Comparison of ENCODE assay signal across 15 cellular contexts in the genomic region with DNA sequence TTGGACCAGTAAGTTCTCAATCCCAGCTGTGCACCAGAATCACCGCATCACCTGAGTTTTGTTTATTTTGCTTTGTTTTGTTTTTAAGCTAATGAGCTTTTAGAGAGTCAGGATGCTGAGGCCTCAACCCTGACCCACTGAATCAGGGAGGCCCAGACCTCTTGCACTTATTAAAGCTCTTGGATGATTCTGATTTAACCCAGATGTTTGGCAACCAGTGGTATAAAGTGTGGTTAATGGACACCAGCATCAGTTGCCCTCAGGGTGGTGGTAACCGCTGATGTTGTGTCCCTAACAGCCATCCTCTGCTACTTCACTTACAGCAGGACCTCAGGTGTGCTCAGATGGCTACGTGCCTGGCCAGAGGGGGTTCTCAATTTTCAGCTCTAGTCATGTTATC.
DNase-seq lines count a peak whose midpoint lies in the region; ATAC-seq and TF ChIP-seq lines count a peak whose summit lies in the region.
"Had no signal": no experiment of that assay in that cellular context is flagged by ENCODE, and none has a peak within 500 bp of the region (broad histone marks: within the 10 kb centered on the region; RNA-seq: fewer than 3 reads in every experiment).

No MANE protein-coding gene starts in this region.

- DNase-seq in SK-N-SH (peak; percentile 44), esophagus muscularis mucosa (ENCODE audit: extremely low spot score) (peak; percentile 45), fibroblast of the conjunctiva (ENCODE audit: low read depth) (peak; percentile 29), foreskin keratinocyte (no peak), uterus (no peak), epidermal melanocyte (ENCODE audit: insufficient read length, low spot score) (no peak)
- no peak for DNase-seq in activated CD4-positive, alpha-beta memory T cell treated with anti-CD3 and anti-CD28 coated beads for 36 hours
- DNase-seq: AML-193; Calu3; CD8-positive, alpha-beta memory T cell; HCEC 1CT had no signal

- H3K9me3 ChIP-seq in SK-N-SH (no peaks in the 10 kb centered on the region), esophagus muscularis mucosa (peaks cover 0 to 13% (median 2%) of the 10 kb centered on the region in 4 donors), uterus (peaks cover 0 to 3% of the 10 kb centered on the region in 2 donors)

- H2AFZ ChIP-seq in SK-N-SH (ENCODE audit: low read depth) = no peak overlapping the region

- WGBS in SK-N-SH (ENCODE audit: low lambda C conversion rate) = 58% methylated on average over 3 of the region's 3 CpGs
- 63% methylated on average over 3 of the region's 3 CpGs for WGBS in esophagus muscularis mucosa

- no peaks in the 10 kb centered on the region for H3K36me3 ChIP-seq in SK-N-SH (replicated peaks in 1 of 2; ENCODE audit: control insufficient read depth in 1 of 2, insufficient read depth in 2 of 2, low read length in 1 of 2)
- no peaks in the 10 kb centered on the region for H3K36me3 ChIP-seq in esophagus muscularis mucosa
- H3K36me3 ChIP-seq in uterus = no peaks in the 10 kb centered on the region

- peaks cover 8% of the 10 kb centered on the region for H3K9me3 Mint-ChIP-seq in activated CD4-positive, alpha-beta memory T cell treated with anti-CD3 and anti-CD28 coated beads for 36 hours

- no peaks in the 10 kb centered on the region for H3K9me2 ChIP-seq in SK-N-SH

- H3K36me3 Mint-ChIP-seq in activated CD4-positive, alpha-beta memory T cell treated with anti-CD3 and anti-CD28 coated beads for 36 hours = no peaks in the 10 kb centered on the region

- H3K79me2 ChIP-seq in SK-N-SH (ENCODE audit: insufficient read depth) = no peaks in the 10 kb centered on the region

- no peak overlapping the region for H3K9ac ChIP-seq in SK-N-SH
- H3K9ac ChIP-seq: BLaER1 had no signal

- H3K27me3 ChIP-seq in SK-N-SH (ENCODE audit: insufficient read depth) (no peaks in the 10 kb centered on the region), esophagus muscularis mucosa (no peaks in the 10 kb centered on the region), foreskin keratinocyte (no peaks in the 10 kb centered on the region), uterus (no peaks in the 10 kb centered on the region)
- H3K27me3 ChIP-seq: BLaER1 had no signal

- no peaks in the 10 kb centered on the region for H4K20me1 ChIP-seq in SK-N-SH (ENCODE audit: insufficient read depth)
- H4K20me1 ChIP-seq: BLaER1 had no signal

- no peak overlapping the region for H3K4me3 ChIP-seq in SK-N-SH (ENCODE audit: low read depth in 2 of 2, low read length in 1 of 2)
- H3K4me3 ChIP-seq in esophagus muscularis mucosa = no peak overlapping the region
- H3K4me3 ChIP-seq in uterus = no peak overlapping the region
- H3K4me3 ChIP-seq: BLaER1 had no signal

- H3K4me1 Mint-ChIP-seq in activated CD4-positive, alpha-beta memory T cell treated with anti-CD3 and anti-CD28 coated beads for 36 hours (ENCODE audit: low read depth) = peaks cover 2% of the 10 kb centered on the region

- TF ChIP-seq CTCF in SK-N-SH (IDR thresholded peaks at IDR 0.05) (no peak), esophagus muscularis mucosa (IDR thresholded peaks at IDR 0.05) (no peak), foreskin keratinocyte (conservative IDR thresholded peaks at IDR 0.05) (no peak), uterus (IDR thresholded peaks at IDR 0.05) (no peak)

- POLR2A ChIA-PET in SK-N-SH (lab: Yijun Ruan, JAX) = no interaction called here
- POLR2A ChIA-PET in activated CD4-positive, alpha-beta memory T cell treated with anti-CD3 and anti-CD28 coated beads for 36 hours (lab: Charles Lee) = no interaction called here

- H3K4me1 ChIP-seq in SK-N-SH (ENCODE audit: control insufficient read depth in 1 of 2, insufficient read depth in 2 of 2, low read depth in 1 of 2, low read length in 1 of 2) = peaks cover 0 to 7% of the 10 kb centered on the region in 2 experiments; a peak in 1 of 4 replicates
- H3K4me1 ChIP-seq in esophagus muscularis mucosa = no peaks in the 10 kb centered on the region
- H3K4me1 ChIP-seq in foreskin keratinocyte = no peaks in the 10 kb centered on the region
- no peaks in the 10 kb centered on the region for H3K4me1 ChIP-seq in uterus

- H3K27me3 Mint-ChIP-seq in activated CD4-positive, alpha-beta memory T cell treated with anti-CD3 and anti-CD28 coated beads for 36 hours = no peaks in the 10 kb centered on the region

- CTCF ChIA-PET in SK-N-SH (lab: Yijun Ruan, JAX) = interaction anchor here (1.0 to 1.4 kb wide), 2 partner anchors 17 to 183 kb away, joined by 3 to 6 read pairs; no protein-coding TSS in a partner anchor
- CTCF ChIA-PET in activated CD4-positive, alpha-beta memory T cell treated with anti-CD3 and anti-CD28 coated beads for 36 hours (lab: Charles Lee) = no interaction called here

- no peaks in the 10 kb centered on the region for H3F3A ChIP-seq in SK-N-SH (replicated peaks; ENCODE audit: insufficient read depth)

- TF ChIP-seq EP300 in SK-N-SH (IDR thresholded peaks at IDR 0.05; ENCODE audit: borderline replicate concordance in 1 of 2, low read depth in 1 of 2, low read length in 1 of 2) = no peak
- no peak for TF ChIP-seq EP300 in esophagus muscularis mucosa (IDR thresholded peaks at IDR 0.05)

- TF ChIP-seq RAD21 in SK-N-SH (IDR thresholded peaks at IDR 0.05; ENCODE audit: low read length) = no peak

- TF ChIP-seq POLR2A in esophagus muscularis mucosa (IDR thresholded peaks at IDR 0.05; ENCODE audit: low read depth) (no peak), uterus (IDR thresholded peaks at IDR 0.05) (no peak)

- ATAC-seq in SK-N-SH treated with all-trans-retinoic acid at 6 μM for 48 hours (no peak), foreskin keratinocyte (no peak)
- ATAC-seq: HepG2 had no signal

- H3K4me3 Mint-ChIP-seq in activated CD4-positive, alpha-beta memory T cell treated with anti-CD3 and anti-CD28 coated beads for 36 hours = no peak overlapping the region

- no peak overlapping the region for H3K4me2 ChIP-seq in SK-N-SH

- no peak overlapping the region for H3K27ac Mint-ChIP-seq in activated CD4-positive, alpha-beta memory T cell treated with anti-CD3 and anti-CD28 coated beads for 36 hours

- intact Hi-C loops in esophagus muscularis mucosa (cut with DNase I) = no loop called here
- intact Hi-C loops in activated CD4-positive, alpha-beta memory T cell treated with anti-CD3 and anti-CD28 coated beads for 36 hours (cut with micrococcal nuclease) = no loop called here
- intact Hi-C loops in uterus (cut with DNase I; ENCODE audit: low total_unique reads) = no loop called here

- H3K27ac ChIP-seq in SK-N-SH (ENCODE audit: low read depth in 2 of 2, low read length in 1 of 2) (no peak overlapping the region; a peak in 1 of 4 replicates), esophagus muscularis mucosa (replicated peaks in 1 of 4) (no peak overlapping the region), foreskin keratinocyte (no peak overlapping the region), uterus (no peak overlapping the region)
- H3K27ac ChIP-seq: 22Rv1, BLaER1 had no signal

TF ChIP-seq in SK-N-SH, 30 proteins besides CTCF, POLR2A, EP300 and RAD21 (continues in another document):
- TF ChIP-seq TEAD4 (IDR thresholded peaks at IDR 0.05; ENCODE audit: borderline replicate concordance, insufficient read depth) = no peak
- TF ChIP-seq, protein P1, sequence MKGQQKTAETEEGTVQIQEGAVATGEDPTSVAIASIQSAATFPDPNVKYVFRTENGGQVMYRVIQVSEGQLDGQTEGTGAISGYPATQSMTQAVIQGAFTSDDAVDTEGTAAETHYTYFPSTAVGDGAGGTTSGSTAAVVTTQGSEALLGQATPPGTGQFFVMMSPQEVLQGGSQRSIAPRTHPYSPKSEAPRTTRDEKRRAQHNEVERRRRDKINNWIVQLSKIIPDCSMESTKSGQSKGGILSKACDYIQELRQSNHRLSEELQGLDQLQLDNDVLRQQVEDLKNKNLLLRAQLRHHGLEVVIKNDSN (IDR thresholded peaks at IDR 0.05; ENCODE audit: borderline replicate concordance, low read depth) = no peak
- TF ChIP-seq MEF2A (IDR thresholded peaks at IDR 0.05; ENCODE audit: borderline replicate concordance, low read depth) = no peak

TF ChIP-seq in SK-N-SH treated with all-trans-retinoic acid at 6 μM for 48 hours, 23 proteins besides CTCF, POLR2A, EP300 and RAD21 (continues in another document):
- TF ChIP-seq ESRRG (CRISPR knock-in tag; IDR thresholded peaks at IDR 0.05) (no peak), SNAI2 (CRISPR knock-in tag; IDR thresholded peaks at IDR 0.05) (no peak), PPARA (CRISPR knock-in tag; IDR thresholded peaks at IDR 0.05; ENCODE audit: borderline replicate concordance) (no peak), ARNTL (CRISPR knock-in tag; IDR thresholded peaks at IDR 0.05; ENCODE audit: borderline replicate concordance, low read depth) (no peak), RARB (CRISPR knock-in tag; IDR thresholded peaks at IDR 0.05) (no peak), CSDC2 (CRISPR knock-in tag; IDR thresholded peaks at IDR 0.05) (no peak), ISL1 (CRISPR knock-in tag; IDR thresholded peaks at IDR 0.05) (no peak), ZFP30 (CRISPR knock-in tag; IDR thresholded peaks at IDR 0.05) (no peak), CREB5 (CRISPR knock-in tag; IDR thresholded peaks at IDR 0.05; ENCODE audit: low read depth) (no peak), ZNF565 (CRISPR knock-in tag; conservative IDR thresholded peaks at IDR 0.05; ENCODE audit: low read depth) (no peak), TCF4 (CRISPR knock-in tag; IDR thresholded peaks at IDR 0.05; ENCODE audit: borderline replicate concordance) (no peak)
- TF ChIP-seq, protein P2, sequence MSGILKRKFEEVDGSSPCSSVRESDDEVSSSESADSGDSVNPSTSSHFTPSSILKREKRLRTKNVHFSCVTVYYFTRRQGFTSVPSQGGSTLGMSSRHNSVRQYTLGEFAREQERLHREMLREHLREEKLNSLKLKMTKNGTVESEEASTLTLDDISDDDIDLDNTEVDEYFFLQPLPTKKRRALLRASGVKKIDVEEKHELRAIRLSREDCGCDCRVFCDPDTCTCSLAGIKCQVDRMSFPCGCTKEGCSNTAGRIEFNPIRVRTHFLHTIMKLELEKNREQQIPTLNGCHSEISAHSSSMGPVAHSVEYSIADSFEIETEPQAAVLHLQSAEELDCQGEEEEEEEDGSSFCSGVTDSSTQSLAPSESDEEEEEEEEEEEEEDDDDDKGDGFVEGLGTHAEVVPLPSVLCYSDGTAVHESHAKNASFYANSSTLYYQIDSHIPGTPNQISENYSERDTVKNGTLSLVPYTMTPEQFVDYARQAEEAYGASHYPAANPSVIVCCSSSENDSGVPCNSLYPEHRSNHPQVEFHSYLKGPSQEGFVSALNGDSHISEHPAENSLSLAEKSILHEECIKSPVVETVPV (CRISPR knock-in tag; IDR thresholded peaks at IDR 0.05) = no peak

Comparison
In these comparisons a context has a peak if more than half of its experiments do, and no peak if none do; other contexts are left out.
1. DNase-seq: peak in SK-N-SH (single experiment), esophagus muscularis mucosa (single experiment) and fibroblast of the conjunctiva (single experiment); none in foreskin keratinocyte (0 of 2), activated CD4-positive, alpha-beta memory T cell treated with anti-CD3 and anti-CD28 coated beads for 36 hours (single experiment), uterus (0 of 2) and epidermal melanocyte (single experiment).